1 cellular context compared by ENCODE assay signal in genomic region chr11:60887531-60887930, GRCh38.
TF ChIP-seq lines count a peak whose summit lies in the region.

No MANE protein-coding gene starts in this region.

TF ChIP-seq in HEK293, 187 proteins besides CTCF, POLR2A, EP300 and RAD21 (continued from another document):
- TF ChIP-seq, protein P1, sequence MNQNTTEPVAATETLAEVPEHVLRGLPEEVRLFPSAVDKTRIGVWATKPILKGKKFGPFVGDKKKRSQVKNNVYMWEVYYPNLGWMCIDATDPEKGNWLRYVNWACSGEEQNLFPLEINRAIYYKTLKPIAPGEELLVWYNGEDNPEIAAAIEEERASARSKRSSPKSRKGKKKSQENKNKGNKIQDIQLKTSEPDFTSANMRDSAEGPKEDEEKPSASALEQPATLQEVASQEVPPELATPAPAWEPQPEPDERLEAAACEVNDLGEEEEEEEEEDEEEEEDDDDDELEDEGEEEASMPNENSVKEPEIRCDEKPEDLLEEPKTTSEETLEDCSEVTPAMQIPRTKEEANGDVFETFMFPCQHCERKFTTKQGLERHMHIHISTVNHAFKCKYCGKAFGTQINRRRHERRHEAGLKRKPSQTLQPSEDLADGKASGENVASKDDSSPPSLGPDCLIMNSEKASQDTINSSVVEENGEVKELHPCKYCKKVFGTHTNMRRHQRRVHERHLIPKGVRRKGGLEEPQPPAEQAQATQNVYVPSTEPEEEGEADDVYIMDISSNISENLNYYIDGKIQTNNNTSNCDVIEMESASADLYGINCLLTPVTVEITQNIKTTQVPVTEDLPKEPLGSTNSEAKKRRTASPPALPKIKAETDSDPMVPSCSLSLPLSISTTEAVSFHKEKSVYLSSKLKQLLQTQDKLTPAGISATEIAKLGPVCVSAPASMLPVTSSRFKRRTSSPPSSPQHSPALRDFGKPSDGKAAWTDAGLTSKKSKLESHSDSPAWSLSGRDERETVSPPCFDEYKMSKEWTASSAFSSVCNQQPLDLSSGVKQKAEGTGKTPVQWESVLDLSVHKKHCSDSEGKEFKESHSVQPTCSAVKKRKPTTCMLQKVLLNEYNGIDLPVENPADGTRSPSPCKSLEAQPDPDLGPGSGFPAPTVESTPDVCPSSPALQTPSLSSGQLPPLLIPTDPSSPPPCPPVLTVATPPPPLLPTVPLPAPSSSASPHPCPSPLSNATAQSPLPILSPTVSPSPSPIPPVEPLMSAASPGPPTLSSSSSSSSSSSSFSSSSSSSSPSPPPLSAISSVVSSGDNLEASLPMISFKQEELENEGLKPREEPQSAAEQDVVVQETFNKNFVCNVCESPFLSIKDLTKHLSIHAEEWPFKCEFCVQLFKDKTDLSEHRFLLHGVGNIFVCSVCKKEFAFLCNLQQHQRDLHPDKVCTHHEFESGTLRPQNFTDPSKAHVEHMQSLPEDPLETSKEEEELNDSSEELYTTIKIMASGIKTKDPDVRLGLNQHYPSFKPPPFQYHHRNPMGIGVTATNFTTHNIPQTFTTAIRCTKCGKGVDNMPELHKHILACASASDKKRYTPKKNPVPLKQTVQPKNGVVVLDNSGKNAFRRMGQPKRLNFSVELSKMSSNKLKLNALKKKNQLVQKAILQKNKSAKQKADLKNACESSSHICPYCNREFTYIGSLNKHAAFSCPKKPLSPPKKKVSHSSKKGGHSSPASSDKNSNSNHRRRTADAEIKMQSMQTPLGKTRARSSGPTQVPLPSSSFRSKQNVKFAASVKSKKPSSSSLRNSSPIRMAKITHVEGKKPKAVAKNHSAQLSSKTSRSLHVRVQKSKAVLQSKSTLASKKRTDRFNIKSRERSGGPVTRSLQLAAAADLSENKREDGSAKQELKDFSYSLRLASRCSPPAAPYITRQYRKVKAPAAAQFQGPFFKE (tag by site-specific recombination; IDR thresholded peaks at IDR 0.05; ENCODE audit: borderline replicate concordance) = no peak
